In the genomic region with DNA sequence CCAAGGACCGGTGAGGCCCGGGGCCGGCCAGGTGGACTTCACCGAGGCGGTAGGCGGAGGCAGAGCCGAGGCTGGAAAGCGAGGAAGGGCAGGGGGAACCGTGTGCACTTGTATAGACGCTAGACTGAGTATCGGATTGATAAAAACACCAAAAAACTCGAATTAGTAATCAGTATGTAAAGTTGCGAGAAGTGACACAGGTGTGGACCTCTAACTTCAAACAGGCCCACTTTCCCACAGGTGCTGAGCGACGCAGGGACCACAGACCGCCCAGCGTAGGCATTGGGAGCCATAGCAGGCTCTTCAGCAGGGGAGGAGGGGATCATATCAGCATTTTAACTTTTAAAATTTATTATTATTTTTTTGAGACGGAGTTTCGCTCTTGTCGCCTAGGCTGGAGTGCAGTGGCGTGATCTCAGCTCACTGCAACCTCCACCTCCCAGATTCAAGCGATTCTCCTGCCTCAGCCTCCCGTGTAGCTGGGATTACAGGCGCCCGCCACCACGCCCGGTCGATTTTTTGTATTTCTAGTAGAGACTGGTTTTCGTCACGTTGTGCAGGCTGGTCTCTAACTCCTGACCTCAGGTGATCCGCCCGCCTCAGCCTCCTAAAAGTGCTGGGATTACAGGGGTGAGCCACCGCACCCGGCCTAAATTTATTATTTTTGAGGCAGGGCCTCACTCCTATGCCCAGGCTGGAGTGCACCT, we compare ENCODE assay signal across 1 cellular context.
A peak's percentile ranks its signal among the peaks of the same experiment; 100 is the strongest.
TF ChIP-seq lines count a peak whose summit lies in the region.

No MANE protein-coding gene starts in this region.

TF ChIP-seq in GM12878, 131 proteins besides CTCF, POLR2A, EP300 and RAD21:
- TF ChIP-seq DPF2 (IDR thresholded peaks at IDR 0.05) = 0 out of 2 replicates have a peak, but pooled peaks have one; percentile 10
- TF ChIP-seq ZNF207 (IDR thresholded peaks at IDR 0.05; ENCODE audit: borderline replicate concordance) = 0 out of 2 replicates have a peak, but pooled peaks have one; percentile 5
- TF ChIP-seq BCL11A (IDR thresholded peaks at IDR 0.05; ENCODE audit: low read depth, low read length) = no peak
- TF ChIP-seq, protein P1, sequence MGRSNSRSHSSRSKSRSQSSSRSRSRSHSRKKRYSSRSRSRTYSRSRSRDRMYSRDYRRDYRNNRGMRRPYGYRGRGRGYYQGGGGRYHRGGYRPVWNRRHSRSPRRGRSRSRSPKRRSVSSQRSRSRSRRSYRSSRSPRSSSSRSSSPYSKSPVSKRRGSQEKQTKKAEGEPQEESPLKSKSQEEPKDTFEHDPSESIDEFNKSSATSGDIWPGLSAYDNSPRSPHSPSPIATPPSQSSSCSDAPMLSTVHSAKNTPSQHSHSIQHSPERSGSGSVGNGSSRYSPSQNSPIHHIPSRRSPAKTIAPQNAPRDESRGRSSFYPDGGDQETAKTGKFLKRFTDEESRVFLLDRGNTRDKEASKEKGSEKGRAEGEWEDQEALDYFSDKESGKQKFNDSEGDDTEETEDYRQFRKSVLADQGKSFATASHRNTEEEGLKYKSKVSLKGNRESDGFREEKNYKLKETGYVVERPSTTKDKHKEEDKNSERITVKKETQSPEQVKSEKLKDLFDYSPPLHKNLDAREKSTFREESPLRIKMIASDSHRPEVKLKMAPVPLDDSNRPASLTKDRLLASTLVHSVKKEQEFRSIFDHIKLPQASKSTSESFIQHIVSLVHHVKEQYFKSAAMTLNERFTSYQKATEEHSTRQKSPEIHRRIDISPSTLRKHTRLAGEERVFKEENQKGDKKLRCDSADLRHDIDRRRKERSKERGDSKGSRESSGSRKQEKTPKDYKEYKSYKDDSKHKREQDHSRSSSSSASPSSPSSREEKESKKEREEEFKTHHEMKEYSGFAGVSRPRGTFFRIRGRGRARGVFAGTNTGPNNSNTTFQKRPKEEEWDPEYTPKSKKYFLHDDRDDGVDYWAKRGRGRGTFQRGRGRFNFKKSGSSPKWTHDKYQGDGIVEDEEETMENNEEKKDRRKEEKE (IDR thresholded peaks at IDR 0.05) = no peak
- no peak for TF ChIP-seq BACH1 (IDR thresholded peaks at IDR 0.05; ENCODE audit: borderline replicate concordance)
- no peak for TF ChIP-seq MXI1 (IDR thresholded peaks at IDR 0.05; ENCODE audit: low read depth, low read length)
- TF ChIP-seq RB1 (IDR thresholded peaks at IDR 0.05; ENCODE audit: borderline replicate concordance) = 0 out of 2 replicates have a peak, but pooled peaks have one; percentile 9
- TF ChIP-seq, protein P2, sequence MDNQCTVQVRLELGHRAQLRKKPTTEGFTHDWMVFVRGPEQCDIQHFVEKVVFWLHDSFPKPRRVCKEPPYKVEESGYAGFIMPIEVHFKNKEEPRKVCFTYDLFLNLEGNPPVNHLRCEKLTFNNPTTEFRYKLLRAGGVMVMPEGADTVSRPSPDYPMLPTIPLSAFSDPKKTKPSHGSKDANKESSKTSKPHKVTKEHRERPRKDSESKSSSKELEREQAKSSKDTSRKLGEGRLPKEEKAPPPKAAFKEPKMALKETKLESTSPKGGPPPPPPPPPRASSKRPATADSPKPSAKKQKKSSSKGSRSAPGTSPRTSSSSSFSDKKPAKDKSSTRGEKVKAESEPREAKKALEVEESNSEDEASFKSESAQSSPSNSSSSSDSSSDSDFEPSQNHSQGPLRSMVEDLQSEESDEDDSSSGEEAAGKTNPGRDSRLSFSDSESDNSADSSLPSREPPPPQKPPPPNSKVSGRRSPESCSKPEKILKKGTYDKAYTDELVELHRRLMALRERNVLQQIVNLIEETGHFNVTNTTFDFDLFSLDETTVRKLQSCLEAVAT (IDR thresholded peaks at IDR 0.05) = peak; percentile 80; the same call in 1 of the 2 replicates
TF ChIP-seq in GM12878: peak in this region for 4.
